8 cellular contexts compared by ENCODE assay signal in genomic region chr11:122633219-122633829, GRCh38. TPM values are rescaled to one million over a fixed set of nuclear protein-coding genes. Genes with fewer than 3 reads are reported as not detected.
A peak's percentile ranks its signal among the peaks of the same experiment; 100 is the strongest.
DNase-seq lines count a peak whose midpoint lies in the region; ATAC-seq and TF ChIP-seq lines count a peak whose summit lies in the region.

No MANE protein-coding gene starts in this region.

- no peaks in the 10 kb centered on the region for H3K9me3 Mint-ChIP-seq in CD4-positive, CD25-positive, alpha-beta regulatory T cell
- H3K9me3 Mint-ChIP-seq in chondrocyte (ENCODE audit: low read depth), result no peaks in the 10 kb centered on the region

- H3K36me3 ChIP-seq in CD4-positive, CD25-positive, alpha-beta regulatory T cell (ENCODE audit: control insufficient read depth, insufficient read depth, low read length), result no peaks in the 10 kb centered on the region
- H3K36me3 ChIP-seq in lung (ENCODE audit: control insufficient read depth in 2 of 2, insufficient read depth in 2 of 2, low read length in 2 of 2), result no peaks in the 10 kb centered on the region

- TF ChIP-seq CTCF in chondrocyte (IDR thresholded peaks at IDR 0.05) (peak; percentile 92), lung (IDR thresholded peaks at IDR 0.05; ENCODE audit: control extremely low read depth, extremely low read depth) (peak; percentile 23)

- H3K4me3 ChIP-seq in CD4-positive, CD25-positive, alpha-beta regulatory T cell (ENCODE audit: low read depth, low read length), result no peak overlapping the region
- H3K4me3 ChIP-seq in lung, result no peak overlapping the region

- DNase-seq in CD4-positive, CD25-positive, alpha-beta regulatory T cell, result peak in 2 of 3 donors; percentile 29 to 50
- DNase-seq in HEK293T (ENCODE audit: extremely low spot score), result peak; percentile 46
- peak; percentile 39 for DNase-seq in NOMO-1 treated with dmso at 0.1 percent for 144 hours (lab: John Stamatoyannopoulos, UW; ENCODE audit: unreplicated experiment)
- no peak for DNase-seq in chondrocyte (ENCODE audit: low spot score)
- no peak for DNase-seq in lung (ENCODE audit: low spot score)
- no peak for DNase-seq in posterior vena cava (ENCODE audit: low spot score)
- DNase-seq in NCI-H146 treated with DMSO at 0.1 percent for 48 hours (lab: John Stamatoyannopoulos, UW; ENCODE audit: unreplicated experiment), result no peak

- 68 to 72% methylated on average over 8 of the region's 8 CpGs for WGBS in lung, 2 donors

- intact Hi-C loops in posterior vena cava (cut with DNase I), result loop anchor here (2.0 to 5.0 kb wide), 2 partner anchors 219 to 221 kb away; no protein-coding TSS in a partner anchor

- ATAC-seq in CD4-positive, CD25-positive, alpha-beta regulatory T cell (ENCODE audit: low read depth in 2 of 2), result peak; percentile 30 to 41
- no peak for ATAC-seq in lung (ENCODE audit: insufficient read depth, low FRiP score)
- no peak for ATAC-seq in HG03108 (IDR thresholded peaks at IDR 0.05; ENCODE audit: unreplicated experiment)

- no peak overlapping the region for H3K4me3 Mint-ChIP-seq in CD4-positive, CD25-positive, alpha-beta regulatory T cell
- H3K4me3 Mint-ChIP-seq in chondrocyte (ENCODE audit: unreplicated experiment), result no peak overlapping the region

- no peaks in the 10 kb centered on the region for H3K36me3 Mint-ChIP-seq in CD4-positive, CD25-positive, alpha-beta regulatory T cell
- no peaks in the 10 kb centered on the region for H3K36me3 Mint-ChIP-seq in chondrocyte (ENCODE audit: low read depth)

- H3K9me3 ChIP-seq in CD4-positive, CD25-positive, alpha-beta regulatory T cell (ENCODE audit: control insufficient read depth in 2 of 2, low read length in 2 of 2), result no peaks in the 10 kb centered on the region
- no peaks in the 10 kb centered on the region for H3K9me3 ChIP-seq in lung (ENCODE audit: control insufficient read depth in 2 of 2, insufficient read depth in 1 of 2, low read length in 1 of 2)

- H3K27ac ChIP-seq in CD4-positive, CD25-positive, alpha-beta regulatory T cell (ENCODE audit: insufficient read depth, low read length, poor library complexity, severe bottlenecking), result no peak overlapping the region
- no peak overlapping the region for H3K27ac ChIP-seq in lung (ENCODE audit: low read depth in 1 of 2, low read length in 1 of 2)

- H3K4me1 Mint-ChIP-seq in CD4-positive, CD25-positive, alpha-beta regulatory T cell, result peaks cover 4 to 12% (median 7%) of the 10 kb centered on the region in 4 donors
- peaks cover 15% of the 10 kb centered on the region for H3K4me1 Mint-ChIP-seq in chondrocyte (ENCODE audit: low read depth)

- CTCF ChIA-PET in HEK293T (lab: Yijun Ruan, JAX), result interaction anchor here (0.6 to 1.5 kb wide), 3 partner anchors 122 to 148 kb away, joined by 3 read pairs; no protein-coding TSS in a partner anchor

- H3K27me3 Mint-ChIP-seq in CD4-positive, CD25-positive, alpha-beta regulatory T cell, result peaks cover 10% of the 10 kb centered on the region
- no peaks in the 10 kb centered on the region for H3K27me3 Mint-ChIP-seq in chondrocyte (ENCODE audit: low read depth)

- POLR2A ChIA-PET in HEK293T (lab: Yijun Ruan, JAX), result no interaction called here

- no peaks in the 10 kb centered on the region for H3K27me3 ChIP-seq in CD4-positive, CD25-positive, alpha-beta regulatory T cell (ENCODE audit: control insufficient read depth, insufficient read depth, low read length)
- no peaks in the 10 kb centered on the region for H3K27me3 ChIP-seq in lung (ENCODE audit: control insufficient read depth, insufficient read depth)

- peak overlapping the region in 1 of 3 donors; percentile 20 for H3K27ac Mint-ChIP-seq in CD4-positive, CD25-positive, alpha-beta regulatory T cell
- no peak overlapping the region for H3K27ac Mint-ChIP-seq in chondrocyte (ENCODE audit: unreplicated experiment)

- no peaks in the 10 kb centered on the region for H3K4me1 ChIP-seq in CD4-positive, CD25-positive, alpha-beta regulatory T cell (ENCODE audit: control insufficient read depth, insufficient read depth, low read length, poor library complexity, severe bottlenecking)
- H3K4me1 ChIP-seq in lung (ENCODE audit: control insufficient read depth in 2 of 2, insufficient read depth in 2 of 2, low read length in 2 of 2), result no peaks in the 10 kb centered on the region

TF ChIP-seq in HEK293T, 16 proteins besides CTCF, POLR2A, EP300 and RAD21:
- TF ChIP-seq CTBP1 (IDR thresholded peaks at IDR 0.05; ENCODE audit: borderline replicate concordance) (no peak), FOXA1 (IDR thresholded peaks at IDR 0.05) (no peak), FOXK2 (IDR thresholded peaks at IDR 0.05) (no peak), PKNOX1 (IDR thresholded peaks at IDR 0.05) (no peak), NFRKB (IDR thresholded peaks at IDR 0.05) (no peak), L3MBTL2 (conservative IDR thresholded peaks at IDR 0.05) (no peak), SUZ12 (IDR thresholded peaks at IDR 0.05) (no peak), FOXM1 (IDR thresholded peaks at IDR 0.05; ENCODE audit: borderline replicate concordance) (no peak), HDGF (IDR thresholded peaks at IDR 0.05; ENCODE audit: borderline replicate concordance) (no peak), ELF4 (IDR thresholded peaks at IDR 0.05) (no peak), SP1 (IDR thresholded peaks at IDR 0.05) (no peak), BHLHE40 (IDR thresholded peaks at IDR 0.05; ENCODE audit: borderline replicate concordance) (no peak), ZNF384 (IDR thresholded peaks at IDR 0.05) (no peak), TARDBP (IDR thresholded peaks at IDR 0.05) (no peak), LEF1 (IDR thresholded peaks at IDR 0.05; ENCODE audit: borderline replicate concordance) (no peak), ARNT (IDR thresholded peaks at IDR 0.05) (no peak)

RNA-seq across cellular contexts. Expression of gene UBASH3B, which starts 22.2 kb away (rescaled TPM):
- total RNA-seq in CD4-positive, CD25-positive, alpha-beta regulatory T cell, result 57.6 TPM
- 10 to 100 TPM; 14.2 to 21.4 (median 18.1) TPM for polyA plus RNA-seq in CD4-positive, CD25-positive, alpha-beta regulatory T cell
- total RNA-seq in chondrocyte (10.4 to 14.8 TPM (median 14.4 TPM) in 3 replicates), lung (10 to 100 TPM in 1 of 2 donors, 1 to 10 TPM in 1; 9.6 to 51.2 TPM), posterior vena cava (10 to 100 TPM; 13.0 to 23.6 TPM)
- 10 to 100 TPM in 1 of 2 donors, 1 to 10 TPM in 1; 5.8 to 15.1 TPM for polyA plus RNA-seq in lung

Comparison
In these comparisons a context has a peak if more than half of its experiments do, and no peak if none do; other contexts are left out.
1. ATAC-seq: peak in CD4-positive, CD25-positive, alpha-beta regulatory T cell (2 of 2); none in lung (single experiment) and HG03108 (single experiment).
2. DNase-seq: peak in CD4-positive, CD25-positive, alpha-beta regulatory T cell (2 of 3), HEK293T (single experiment) and NOMO-1 treated with dmso at 0.1 percent for 144 hours (single experiment); none in chondrocyte (single experiment), lung (single experiment), posterior vena cava (single experiment) and NCI-H146 treated with DMSO at 0.1 percent for 48 hours (single experiment).